In genomic region chr16:57809843-57810196, GRCh38 we compare ENCODE assay signal across 9 cellular contexts. TPM values are rescaled to one million over a fixed set of nuclear protein-coding genes. Genes with fewer than 3 reads are reported as not detected.
DNase-seq lines count a peak whose midpoint lies in the region; ATAC-seq, FAIRE-seq and TF ChIP-seq lines count a peak whose summit lies in the region.
"Had no signal": no experiment of that assay in that cellular context is flagged by ENCODE, and none has a peak within 500 bp of the region (broad histone marks: within the 10 kb centered on the region; RNA-seq: fewer than 3 reads in every experiment).

No MANE protein-coding gene starts in this region.

- no peaks in the 10 kb centered on the region for H3K79me2 ChIP-seq in GM12878 (ENCODE audit: control insufficient read depth, insufficient read depth, low read length)
- H3K79me2 ChIP-seq in osteoblast (ENCODE audit: insufficient read depth, low read length) = no peaks in the 10 kb centered on the region

- no peak for TF ChIP-seq POLR2A in GM12878 (IDR thresholded peaks at IDR 0.05; ENCODE audit: low read depth, low read length)

- H3K4me2 ChIP-seq in GM12878 (ENCODE audit: control insufficient read depth, insufficient read depth) (peak overlapping the region; percentile 90), osteoblast (ENCODE audit: insufficient read depth, low read length) (peak overlapping the region; percentile 57)

- TF ChIP-seq EP300 in GM12878 (IDR thresholded peaks at IDR 0.05; ENCODE audit: borderline replicate concordance in 1 of 2, control insufficient read depth in 1 of 2, low read depth in 2 of 2, low read length in 2 of 2) = no peak

- intact Hi-C loops in GM12878 (cut with micrococcal nuclease; ENCODE audit: unreplicated experiment) = no loop called here

- RAD21 ChIA-PET in GM12878 (lab: Charles Lee; ENCODE audit: unreplicated experiment) = interaction anchor here (0.5 to 1.1 kb wide), 4 partner anchors 54 to 311 kb away, joined by 3 to 4 read pairs (median 3); no protein-coding TSS in a partner anchor

- 83% methylated on average over 7 of the region's 7 CpGs for WGBS in GM12878 (ENCODE audit: insufficient coverage, insufficient replicate concordance, low lambda C conversion rate, missing lambda C conversion rate)

- SMC1A ChIA-PET in GM12878 (lab: Charles Lee; ENCODE audit: uncharacterized antibody, unreplicated experiment) = interaction anchor here (0.6 to 2.1 kb wide), 5 partner anchors 9 to 312 kb away, joined by 3 to 8 read pairs (median 3); partner anchors contain the start of gene KATNB1

- TF ChIP-seq RAD21 in GM12878 (IDR thresholded peaks at IDR 0.05; ENCODE audit: insufficient read depth, low read depth, low read length) = no peak

- in situ Hi-C loops in GM12878 (cut with MboI) = no loop called here

- no peaks in the 10 kb centered on the region for H4K20me1 ChIP-seq in GM12878 (ENCODE audit: control insufficient read depth, insufficient read depth)
- H4K20me1 ChIP-seq in osteoblast (ENCODE audit: insufficient read depth, low read length) = no peaks in the 10 kb centered on the region

- H3K27ac ChIP-seq in GM12878 (ENCODE audit: control insufficient read depth, insufficient read depth) (peak overlapping the region; percentile 52), osteoblast (ENCODE audit: low read depth, low read length) (no peak overlapping the region)

- POLR2A ChIA-PET in GM12878 (lab: Charles Lee) = interaction anchor here (0.5 kb wide), 1 partner anchor 119 kb away, joined by 3 read pairs; no protein-coding TSS in a partner anchor

- ATAC-seq in GM18907 (IDR thresholded peaks at IDR 0.05; ENCODE audit: unreplicated experiment) (peak; percentile 23), HG03135 (IDR thresholded peaks at IDR 0.05; ENCODE audit: unreplicated experiment) (peak; percentile 14), GM12878 (peak; percentile 21)

- CTCF ChIA-PET in GM12878 (lab: Yijun Ruan, JAX) = interaction anchor here (1.3 to 1.4 kb wide), 3 partner anchors 12 to 193 kb away, joined by 3 to 4 read pairs (median 3); no protein-coding TSS in a partner anchor

- H3K27me3 ChIP-seq in GM12878 (replicated peaks in 1 of 2; ENCODE audit: control insufficient read depth in 2 of 2, insufficient read depth in 2 of 2, low read length in 1 of 2) = no peaks in the 10 kb centered on the region
- no peaks in the 10 kb centered on the region for H3K27me3 ChIP-seq in osteoblast (ENCODE audit: insufficient read depth, low read length)

- peaks cover 23% of the 10 kb centered on the region for H3K4me1 ChIP-seq in GM12878 (ENCODE audit: control insufficient read depth, insufficient read depth, low read length)
- peaks cover 26% of the 10 kb centered on the region for H3K4me1 ChIP-seq in osteoblast (ENCODE audit: insufficient read depth, low read length)

- H3K9ac ChIP-seq in GM12878 (ENCODE audit: control insufficient read depth, insufficient read depth, low read length) = peak overlapping the region; percentile 35; the same call in 1 of the 2 replicates

- no peak for DNase-seq in GM12878 (ENCODE audit: low read depth, low spot score)
- DNase-seq in osteoblast (ENCODE audit: insufficient read length, low spot score, missing footprints) = no peak
- no peak for DNase-seq in cerebellar nuclear complex (lab: John Stamatoyannopoulos, UW)
- no peak for DNase-seq in ecto neural progenitor cell (ENCODE audit: low spot score)
- no peak for DNase-seq in D341Med (ENCODE audit: low spot score)
- DNase-seq in SIG-M5 (lab: John Stamatoyannopoulos, UW) = no peak
- DNase-seq: foreskin melanocyte had no signal

- FAIRE-seq in GM12878 (lab: Jason Lieb, UNC) = no peak

- H3K4me3 ChIP-seq in GM12878 = no peak overlapping the region
- H3K4me3 ChIP-seq in osteoblast (ENCODE audit: insufficient read depth, low read length) = peak overlapping the region; percentile 23

- H3K9me3 ChIP-seq in GM12878 (replicated peaks; ENCODE audit: control insufficient read depth, insufficient read depth, low read length) = no peaks in the 10 kb centered on the region
- no peaks in the 10 kb centered on the region for H3K9me3 ChIP-seq in osteoblast (ENCODE audit: low read depth, low read length)

- no TSS peak for BruUV-seq in GM12878 (replicated peaks; lab: Mats Ljungman, UMichigan)

- peak overlapping the region; percentile 85 for H2AFZ ChIP-seq in GM12878 (ENCODE audit: control insufficient read depth, low read depth, low read length)
- no peak overlapping the region for H2AFZ ChIP-seq in osteoblast (ENCODE audit: low read length)

- no peaks in the 10 kb centered on the region for H3K36me3 ChIP-seq in GM12878 (ENCODE audit: control insufficient read depth in 2 of 2, insufficient read depth in 2 of 2, low read length in 1 of 2)
- H3K36me3 ChIP-seq in osteoblast (ENCODE audit: insufficient read depth, low read length) = no peaks in the 10 kb centered on the region

- no peak for TF ChIP-seq CTCF in GM12878 (IDR thresholded peaks at IDR 0.05 in 2 of 3, conservative IDR thresholded peaks at IDR 0.05 in 1 of 3; ENCODE audit: control insufficient read depth in 2 of 3, extremely low read depth in 1 of 3, insufficient read depth in 1 of 3, low read depth in 3 of 3, low read length in 3 of 3)
- TF ChIP-seq CTCF in osteoblast (IDR thresholded peaks at IDR 0.05; ENCODE audit: extremely low read depth, low read depth, low read length) = no peak

TF ChIP-seq in GM12878, 131 proteins besides CTCF, POLR2A, EP300 and RAD21:
- TF ChIP-seq NR2C2 (IDR thresholded peaks at IDR 0.05; ENCODE audit: borderline replicate concordance, control insufficient read depth, insufficient read length, low read depth) (no peak), TBL1XR1 (IDR thresholded peaks at IDR 0.05; ENCODE audit: low read depth, low read length) (0 out of 2 replicates have a peak, but pooled peaks have one; percentile 0)

RNA-seq across cellular contexts. Expression of gene KIFC3, which starts 7.5 kb away (rescaled TPM):
- total RNA-seq in GM12878 (2013; cell fraction: nucleolus; rRNA removed) = 0.56 TPM in 1 of 2 replicates, not detected in the other
- 0.23 and 0.49 TPM in 2 replicates for total RNA-seq in GM12878 (2014; rRNA removed)
- 0.22 TPM in 1 of 2 replicates, not detected in the other for total RNA-seq in GM12878 (2014; rRNA removed; fragmentation: Illumina TruSeq; extraction: Trizol)
- 0.82 and 1.3 TPM in 2 replicates for total RNA-seq in GM12878 (2021)
- not detected for polyA plus RNA-seq in GM12878 (2011; ENCODE audit: low read depth)
- polyA plus RNA-seq in GM12878 (2011; rRNA removed) = 0.26 TPM in 2 replicates
- polyA plus RNA-seq in GM12878 (2011; cell fraction: cytosol; rRNA removed) = 0.15 and 0.43 TPM in 2 replicates
- polyA plus RNA-seq in GM12878 (2011; cell fraction: nucleus; rRNA removed) = 0.39 and 0.90 TPM in 2 replicates
- 0.42 and 0.73 TPM in 2 replicates for polyA plus RNA-seq in GM12878 (2012)
- polyA plus RNA-seq in GM12878 (2014; fragmentation: Illumina TruSeq; extraction: Trizol) = not detected in 2 replicates
- polyA plus RNA-seq in GM12878 (2014; fragmentation: Nextera tagmentation; extraction: Ambion mirVana) = not detected
- polyA plus RNA-seq in GM12878 (2014; rRNA removed) = 0.08 and 0.22 TPM in 2 replicates
- polyA plus RNA-seq in GM12878 (2016; fragmentation: Nextera tagmentation; extraction: Ambion mirVana) = 1 to 10 TPM in 1 of 2 experiments, under 1 TPM in 1; 0.46 to 1.2 TPM
- polyA minus RNA-seq in GM12878 (2011; rRNA and poly(A)+ RNA removed) = 0.10 and 0.15 TPM in 2 replicates
- polyA minus RNA-seq in GM12878 (2011; cell fraction: cytosol; rRNA and poly(A)+ RNA removed) = 0.94 and 3.2 TPM in 2 replicates
- 0.12 and 0.48 TPM in 2 replicates for polyA minus RNA-seq in GM12878 (2011; cell fraction: nucleus; rRNA and poly(A)+ RNA removed)
- total RNA-seq in osteoblast = 40.5 and 41.0 TPM in 2 replicates

Comparison
In these comparisons a context has a peak if more than half of its experiments do, and no peak if none do; other contexts are left out.
1. RNA of gene KIFC3, which starts 7.5 kb away (total RNA-seq): 40.5 to 41.0 TPM in osteoblast; 0.22 to 1.3 TPM in GM12878; every median in the first group is over 10 times any median in the second.
2. Peak in every context shown above with its lines, with median percentiles within 50 percentile points of each other: ATAC-seq.